In the genomic region with DNA sequence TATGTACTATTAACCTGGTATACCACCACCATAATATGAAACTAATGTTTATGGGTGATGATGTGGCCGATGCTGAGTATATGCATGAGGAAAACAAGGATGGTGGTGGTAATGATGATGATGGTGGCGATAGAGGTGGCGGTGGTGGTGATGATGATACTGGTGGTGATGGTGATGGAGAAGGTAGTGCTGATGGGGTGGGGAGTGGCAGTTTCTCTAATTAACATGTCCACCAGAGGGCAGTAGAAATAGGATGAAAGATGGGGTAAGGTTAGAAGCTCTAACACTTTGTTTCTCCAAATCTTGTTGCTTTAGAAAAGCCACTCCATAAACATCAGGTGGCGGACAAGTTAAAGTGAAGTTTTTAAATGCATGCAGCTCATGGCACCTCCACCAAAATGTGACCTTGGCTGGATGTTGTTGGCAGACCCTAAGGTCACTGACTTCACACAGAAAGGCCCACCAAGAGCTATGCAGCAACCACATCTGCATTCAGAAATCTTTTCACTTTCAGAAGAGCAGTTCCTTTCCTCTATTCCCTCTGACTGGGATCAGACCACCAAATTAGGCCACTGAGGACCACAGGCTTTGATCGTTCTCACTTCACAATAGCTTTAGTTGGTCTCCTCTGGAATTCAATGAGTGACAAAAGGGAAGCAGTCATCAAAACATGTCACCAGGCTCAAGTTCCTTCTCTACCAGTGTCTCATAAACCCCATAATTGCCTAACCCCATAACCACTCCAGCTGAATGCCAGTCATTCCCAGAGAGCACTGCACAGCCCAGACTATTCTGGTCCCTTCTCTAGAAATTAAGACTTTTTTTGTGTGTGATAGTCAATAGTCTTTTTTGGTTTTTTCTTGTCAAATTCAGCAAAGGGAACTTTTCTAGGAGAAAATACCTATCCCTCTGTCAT, we compare ENCODE assay signal across 8 cellular contexts. TPM values are rescaled to one million over a fixed set of nuclear protein-coding genes. Genes with fewer than 3 reads are reported as not detected.
A peak's percentile ranks its signal among the peaks of the same experiment; 100 is the strongest.
DNase-seq lines count a peak whose midpoint lies in the region; ATAC-seq and TF ChIP-seq lines count a peak whose summit lies in the region.

No MANE protein-coding gene starts in this region.

- no peak overlapping the region for H3K9ac ChIP-seq in smooth muscle cell (ENCODE audit: low read depth)

- no peaks in the 10 kb centered on the region for H3K36me3 ChIP-seq in PC-9 (ENCODE audit: low read depth)
- no peaks in the 10 kb centered on the region for H3K36me3 ChIP-seq in smooth muscle cell (ENCODE audit: low read depth)

- no peaks in the 10 kb centered on the region for H3K4me1 ChIP-seq in PC-9 (replicated peaks; ENCODE audit: insufficient read depth)
- H3K4me1 ChIP-seq in smooth muscle cell (ENCODE audit: low read depth): peaks cover 13% of the 10 kb centered on the region

- H3K4me2 ChIP-seq in PC-9: no peak overlapping the region
- no peak overlapping the region for H3K4me2 ChIP-seq in smooth muscle cell

- intact Hi-C loops in PC-9 (cut with micrococcal nuclease; ENCODE audit: unreplicated experiment): no loop called here
- intact Hi-C loops in activated CD4-positive, alpha-beta memory T cell treated with anti-CD3 and anti-CD28 coated beads for 36 hours (cut with micrococcal nuclease): loop anchor here (1.0 to 2.0 kb wide), 2 partner anchors 21 to 114 kb away; no protein-coding TSS in a partner anchor

- POLR2A ChIA-PET in PC-9 (lab: Charles Lee; ENCODE audit: unreplicated experiment): no interaction called here
- POLR2A ChIA-PET in activated CD4-positive, alpha-beta memory T cell treated with anti-CD3 and anti-CD28 coated beads for 36 hours (lab: Charles Lee): no interaction called here

- H2AFZ ChIP-seq in PC-9 (no peak overlapping the region), smooth muscle cell (ENCODE audit: low read depth) (no peak overlapping the region)

- H3F3A ChIP-seq in PC-9 (ENCODE audit: insufficient read depth, low read depth) (no peaks in the 10 kb centered on the region), smooth muscle cell (ENCODE audit: low read depth) (peaks cover 1% of the 10 kb centered on the region)

- no peaks in the 10 kb centered on the region for H4K20me1 ChIP-seq in PC-9 (ENCODE audit: insufficient read depth)
- H4K20me1 ChIP-seq in smooth muscle cell (ENCODE audit: low read depth): no peaks in the 10 kb centered on the region

- TF ChIP-seq CTCF in GM12872 (IDR thresholded peaks at IDR 0.05; ENCODE audit: insufficient read depth, low read depth, low read length) (peak; percentile 68; the same call in 2 of the 3 replicates), PC-9 (conservative IDR thresholded peaks at IDR 0.05) (peak; percentile 61), fibroblast of mammary gland (conservative IDR thresholded peaks at IDR 0.05; ENCODE audit: control insufficient read depth, insufficient read depth, low read depth, low read length) (peak; percentile 50), smooth muscle cell (IDR thresholded peaks at IDR 0.05; ENCODE audit: borderline replicate concordance, insufficient read depth, poor library complexity, severe bottlenecking) (peak; percentile 49)

- DNase-seq in AG08396 (ENCODE audit: low spot score) (peak; percentile 24), PC-9 (no peak), fibroblast of mammary gland (ENCODE audit: low read depth) (peak; percentile 30), smooth muscle cell (lab: John Stamatoyannopoulos, UW; ENCODE audit: unreplicated experiment) (no peak)
- no peak for DNase-seq in activated effector memory CD4-positive, alpha-beta T cell treated with anti-CD3 and anti-CD28 coated beads, Interleukin-2, amount 50 U/mL, for 16 hours
- no peak for DNase-seq in activated CD4-positive, alpha-beta memory T cell treated with anti-CD3 and anti-CD28 coated beads for 36 hours

- no peak overlapping the region for H3K4me3 Mint-ChIP-seq in activated CD4-positive, alpha-beta memory T cell treated with anti-CD3 and anti-CD28 coated beads for 36 hours

- H3K36me3 Mint-ChIP-seq in activated CD4-positive, alpha-beta memory T cell treated with anti-CD3 and anti-CD28 coated beads for 36 hours: no peaks in the 10 kb centered on the region

- H3K79me2 ChIP-seq in PC-9 (ENCODE audit: low read depth) (no peaks in the 10 kb centered on the region), smooth muscle cell (ENCODE audit: low read depth) (no peaks in the 10 kb centered on the region)

- H3K27ac ChIP-seq in PC-9 (no peak overlapping the region), smooth muscle cell (ENCODE audit: low read depth) (no peak overlapping the region)

- H3K9me3 Mint-ChIP-seq in activated CD4-positive, alpha-beta memory T cell treated with anti-CD3 and anti-CD28 coated beads for 36 hours: no peaks in the 10 kb centered on the region

- BruUV-seq in PC-9 (replicated peaks; lab: Mats Ljungman, UMichigan): no TSS peak

- WGBS in smooth muscle cell (ENCODE audit: low lambda C conversion rate): 64% methylated on average over 5 of the region's 5 CpGs

- ATAC-seq in HG02938 (IDR thresholded peaks at IDR 0.05; ENCODE audit: unreplicated experiment): peak; percentile 79

- no peak overlapping the region for H3K27ac Mint-ChIP-seq in activated CD4-positive, alpha-beta memory T cell treated with anti-CD3 and anti-CD28 coated beads for 36 hours

- peaks cover 58% of the 10 kb centered on the region for H3K27me3 Mint-ChIP-seq in activated CD4-positive, alpha-beta memory T cell treated with anti-CD3 and anti-CD28 coated beads for 36 hours

- H3K4me1 Mint-ChIP-seq in activated CD4-positive, alpha-beta memory T cell treated with anti-CD3 and anti-CD28 coated beads for 36 hours (ENCODE audit: low read depth): peaks cover 10% of the 10 kb centered on the region

- CTCF ChIA-PET in PC-9 (lab: Charles Lee): interaction anchor here (0.6 kb wide), 2 partner anchors 113 to 128 kb away, joined by 3 to 6 read pairs; no protein-coding TSS in a partner anchor
- CTCF ChIA-PET in activated CD4-positive, alpha-beta memory T cell treated with anti-CD3 and anti-CD28 coated beads for 36 hours (lab: Charles Lee): interaction anchor here (0.6 to 5.7 kb wide), 12 partner anchors 10 to 115 kb away, joined by 3 to 64 read pairs (median 4); no protein-coding TSS in a partner anchor

- H3K9me3 ChIP-seq in PC-9 (ENCODE audit: insufficient read depth, low read depth) (no peaks in the 10 kb centered on the region), smooth muscle cell (replicated peaks; ENCODE audit: low read depth) (no peaks in the 10 kb centered on the region)

- H3K27me3 ChIP-seq in PC-9 (ENCODE audit: insufficient read depth, low read depth): peaks cover 40% of the 10 kb centered on the region
- no peaks in the 10 kb centered on the region for H3K27me3 ChIP-seq in smooth muscle cell (ENCODE audit: low read depth)

- H3K4me3 ChIP-seq in PC-9 (no peak overlapping the region), fibroblast of mammary gland (ENCODE audit: control insufficient read depth, low read depth, low read length) (no peak overlapping the region), smooth muscle cell (no peak overlapping the region)

- no peaks in the 10 kb centered on the region for H3K9me2 ChIP-seq in PC-9 (ENCODE audit: insufficient read depth)

RNA-seq across cellular contexts. Expression of a gene that starts 7.5 kb away (rescaled TPM):
- total RNA-seq in PC-9 (2021) (not detected in 2 replicates), smooth muscle cell (5.2 and 15.8 TPM in 2 replicates)
- polyA plus RNA-seq in smooth muscle cell: 19.8 and 20.0 TPM in 2 replicates
- not detected for total RNA-seq in activated CD4-positive, alpha-beta memory T cell treated with anti-CD3 and anti-CD28 coated beads for 36 hours

Comparison
In these comparisons a context has a peak if more than half of its experiments do, and no peak if none do; other contexts are left out.
1. DNase-seq: peak in AG08396 (single experiment) and fibroblast of mammary gland (single experiment); none in PC-9 (0 of 2), smooth muscle cell (single experiment), activated effector memory CD4-positive, alpha-beta T cell treated with anti-CD3 and anti-CD28 coated beads, Interleukin-2, amount 50 U/mL, for 16 hours (single experiment) and activated CD4-positive, alpha-beta memory T cell treated with anti-CD3 and anti-CD28 coated beads for 36 hours (single experiment).
2. Peak in every context shown above with its lines, with median percentiles within 50 percentile points of each other: CTCF ChIP-seq.